In genomic region chr3:134693804-134694203, GRCh38 we compare ENCODE assay signal across 17 cellular contexts. TPM values are rescaled to one million over a fixed set of nuclear protein-coding genes. Genes with fewer than 3 reads are reported as not detected.
"Had no signal": no experiment of that assay in that cellular context is flagged by ENCODE, and none has a peak within 500 bp of the region (broad histone marks: within the 10 kb centered on the region; RNA-seq: fewer than 3 reads in every experiment).

No MANE protein-coding gene starts in this region.

- H3K4me3 ChIP-seq: gastroesophageal sphincter, hepatocyte had no signal

- H3K4me1 Mint-ChIP-seq: activated CD4-positive, alpha-beta T cell treated with anti-CD3 and anti-CD28 coated beads, Interleukin-2, amount 10 ng/mL, durations not matched to agents 24 days and 14 days; stimulated activated naive B cell treated with anti-CD40 and anti-IgM and Interleukin-4, amounts not matched to agents 10 μg/mL and 1 μg/mL and 100 μg/mL, for 72 hours had no signal

- H3K9me3 ChIP-seq: gastroesophageal sphincter had no signal

- H3K4me3 Mint-ChIP-seq: activated CD4-positive, alpha-beta T cell treated with anti-CD3 and anti-CD28 coated beads, Interleukin-2, amount 10 ng/mL, durations not matched to agents 24 days and 14 days; activated CD8-positive, alpha-beta T cell treated with anti-CD3 and anti-CD28 coated beads, Interleukin-2, amount 10 ng/mL, durations not matched to agents 7 days and 5 days; activated T-cell treated with anti-CD3 and anti-CD28 coated beads, Interleukin-2, amount 50 U/mL, for 72 hours; stimulated activated naive B cell treated with anti-CD40 and anti-IgM and Interleukin-4, amounts not matched to agents 10 μg/mL and 1 μg/mL and 100 μg/mL, for 72 hours; T-helper 2 cell treated with Interferon-gamma antibody and Interleukin-4, amounts not matched to agents 5 μg/mL and 100 μg/mL, for 36 hours had no signal

- ATAC-seq: activated CD8-positive, alpha-beta T cell treated with anti-CD3 and anti-CD28 coated beads, Interleukin-2, amount 10 ng/mL, durations not matched to agents 7 days and 5 days; activated T-cell treated with anti-CD3 and anti-CD28 coated beads, Interleukin-2, amount 50 U/mL, for 72 hours; gastroesophageal sphincter; stimulated activated naive B cell treated with anti-CD40 and anti-IgM and Interleukin-4, amounts not matched to agents 10 μg/mL and 1 μg/mL and 100 μg/mL, for 72 hours had no signal

- H3K27ac Mint-ChIP-seq: activated CD4-positive, alpha-beta T cell treated with anti-CD3 and anti-CD28 coated beads, Interleukin-2, amount 10 ng/mL, durations not matched to agents 24 days and 14 days; activated CD8-positive, alpha-beta T cell treated with anti-CD3 and anti-CD28 coated beads, Interleukin-2, amount 10 ng/mL, durations not matched to agents 7 days and 5 days; activated T-cell treated with anti-CD3 and anti-CD28 coated beads, Interleukin-2, amount 50 U/mL, for 72 hours; stimulated activated naive B cell treated with anti-CD40 and anti-IgM and Interleukin-4, amounts not matched to agents 10 μg/mL and 1 μg/mL and 100 μg/mL, for 72 hours; T-helper 2 cell treated with Interferon-gamma antibody and Interleukin-4, amounts not matched to agents 5 μg/mL and 100 μg/mL, for 36 hours had no signal

- H3K9me3 Mint-ChIP-seq: activated CD4-positive, alpha-beta T cell treated with anti-CD3 and anti-CD28 coated beads, Interleukin-2, amount 10 ng/mL, durations not matched to agents 24 days and 14 days; activated T-cell treated with anti-CD3 and anti-CD28 coated beads, Interleukin-2, amount 50 U/mL, for 72 hours; stimulated activated naive B cell treated with anti-CD40 and anti-IgM and Interleukin-4, amounts not matched to agents 10 μg/mL and 1 μg/mL and 100 μg/mL, for 72 hours; T-helper 2 cell treated with Interferon-gamma antibody and Interleukin-4, amounts not matched to agents 5 μg/mL and 100 μg/mL, for 36 hours had no signal

- H3K36me3 ChIP-seq: gastroesophageal sphincter had no signal

- H3K27me3 ChIP-seq: gastroesophageal sphincter, hepatocyte had no signal

- H3K36me3 Mint-ChIP-seq: stimulated activated naive B cell treated with anti-CD40 and anti-IgM and Interleukin-4, amounts not matched to agents 10 μg/mL and 1 μg/mL and 100 μg/mL, for 72 hours had no signal

- DNase-seq: activated CD4-positive, alpha-beta T cell treated with anti-CD3 and anti-CD28 coated beads, Interleukin-2, amount 10 ng/mL, durations not matched to agents 24 days and 14 days; activated CD4-positive, CD25-positive, alpha-beta regulatory T cell; activated CD8-positive, alpha-beta memory T cell treated with anti-CD3 and anti-CD28 coated beads, Interleukin-2, amount 50 U/mL, for 4 hours; activated CD8-positive, alpha-beta T cell treated with anti-CD3 and anti-CD28 coated beads, Interleukin-2, amount 10 ng/mL, durations not matched to agents 7 days and 5 days; activated T-cell treated with anti-CD3 and anti-CD28 coated beads, Interleukin-2, amount 50 U/mL, for 72 hours; aorta; stimulated activated CD4-positive, alpha-beta T cell treated with anti-CD3 and anti-CD28 coated beads, Interleukin-2, amount 100 ng/mL, for 48 hours; stimulated activated naive B cell treated with anti-CD40 and anti-IgM and Interleukin-4, amounts not matched to agents 10 μg/mL and 1 μg/mL and 100 μg/mL, for 72 hours; SW 1271; trophoblast cell had no signal

- H3K27ac ChIP-seq: gastroesophageal sphincter, hepatocyte had no signal

RNA-seq across cellular contexts. Expression of gene KY, which starts 43.0 kb away (rescaled TPM):
- total RNA-seq: activated CD4-positive, alpha-beta T cell treated with anti-CD3 and anti-CD28 coated beads, Interleukin-2, amount 10 ng/mL, durations not matched to agents 24 days and 14 days; activated CD8-positive, alpha-beta T cell treated with anti-CD3 and anti-CD28 coated beads, Interleukin-2, amount 10 ng/mL, durations not matched to agents 7 days and 5 days; activated T-cell treated with anti-CD3 and anti-CD28 coated beads, Interleukin-2, amount 50 U/mL, for 72 hours; bronchial epithelial cell; osteocyte; subcutaneous adipose tissue had no signal
- polyA plus RNA-seq: keratinocyte had no signal
